ENCODE assay signal across 34 cellular contexts in genomic region chrX:17759990-17760389, GRCh38.
"Had no signal": no experiment of that assay in that cellular context is flagged by ENCODE, and none has a peak within 500 bp of the region (broad histone marks: within the 10 kb centered on the region; RNA-seq: fewer than 3 reads in every experiment).

No MANE protein-coding gene starts in this region.

- H3K36me3 ChIP-seq: adrenal gland, brain microvascular endothelial cell, gastrocnemius medialis, heart left ventricle, WERI-Rb-1 had no signal

- H3K27me3 Mint-ChIP-seq: activated B cell treated with CpG ODN at 0.5 μM for 24 hours; activated CD8-positive, alpha-beta T cell treated with anti-CD3 and anti-CD28 coated beads for 36 hours; activated naive CD8-positive, alpha-beta T cell; activated T-helper 17 cell treated with anti-CD3 and anti-CD28 coated beads, Interleukin-2, amount 50 U/mL, for 72 hours; central memory CD8-positive, alpha-beta T cell; dendritic cell treated with granulocyte-macrophage colony-stimulating factor and Interleukin-4, amounts not matched to agents 40 ng/mL and 50 ng/mL, for 4 days had no signal

- H3K9me3 Mint-ChIP-seq: activated B cell treated with CpG ODN at 0.5 μM for 24 hours; activated CD8-positive, alpha-beta T cell treated with anti-CD3 and anti-CD28 coated beads for 36 hours; activated T-cell treated with anti-CD3 and anti-CD28 coated beads, Interleukin-2, amount 50 U/mL, for 4 hours; activated T-helper 17 cell treated with anti-CD3 and anti-CD28 coated beads, Interleukin-2, amount 50 U/mL, for 72 hours; central memory CD8-positive, alpha-beta T cell; dendritic cell treated with granulocyte-macrophage colony-stimulating factor and Interleukin-4, amounts not matched to agents 40 ng/mL and 50 ng/mL, for 4 days; endodermal cell; T-helper 2 cell treated with Interferon-gamma antibody and Interleukin-4, amounts not matched to agents 5 μg/mL and 100 μg/mL, for 36 hours had no signal

- FAIRE-seq: bronchial epithelial cell had no signal

- H3K36me3 Mint-ChIP-seq: activated naive CD8-positive, alpha-beta T cell had no signal

- H3K27ac Mint-ChIP-seq: activated B cell treated with CpG ODN at 0.5 μM for 24 hours; activated CD8-positive, alpha-beta T cell treated with anti-CD3 and anti-CD28 coated beads for 36 hours; activated naive CD8-positive, alpha-beta T cell; activated T-helper 17 cell treated with anti-CD3 and anti-CD28 coated beads, Interleukin-2, amount 50 U/mL, for 72 hours; dendritic cell treated with granulocyte-macrophage colony-stimulating factor and Interleukin-4, amounts not matched to agents 40 ng/mL and 50 ng/mL, for 4 days; endodermal cell; T-helper 17 cell; T-helper 2 cell treated with Interferon-gamma antibody and Interleukin-4, amounts not matched to agents 5 μg/mL and 100 μg/mL, for 36 hours had no signal

- H3K9me3 ChIP-seq: adrenal gland, gastrocnemius medialis, heart left ventricle had no signal

- H3K4me1 Mint-ChIP-seq: activated B cell treated with CpG ODN at 0.5 μM for 24 hours; activated T-helper 17 cell treated with anti-CD3 and anti-CD28 coated beads, Interleukin-2, amount 50 U/mL, for 72 hours; central memory CD8-positive, alpha-beta T cell; endodermal cell had no signal

- H3K4me1 ChIP-seq: adrenal gland, foreskin keratinocyte, gastrocnemius medialis, heart left ventricle had no signal

- H3K27ac ChIP-seq: adrenal gland, brain microvascular endothelial cell, coronary artery, dorsolateral prefrontal cortex, foreskin keratinocyte, gastrocnemius medialis, heart left ventricle, WERI-Rb-1 had no signal

- H3K4me3 Mint-ChIP-seq: activated B cell treated with CpG ODN at 0.5 μM for 24 hours; activated CD8-positive, alpha-beta T cell treated with anti-CD3 and anti-CD28 coated beads for 36 hours; activated naive CD8-positive, alpha-beta T cell; activated T-cell treated with anti-CD3 and anti-CD28 coated beads, Interleukin-2, amount 50 U/mL, for 4 hours; activated T-helper 17 cell treated with anti-CD3 and anti-CD28 coated beads, Interleukin-2, amount 50 U/mL, for 72 hours; central memory CD8-positive, alpha-beta T cell; dendritic cell treated with granulocyte-macrophage colony-stimulating factor and Interleukin-4, amounts not matched to agents 40 ng/mL and 50 ng/mL, for 4 days; endodermal cell; T-helper 17 cell; T-helper 2 cell treated with Interferon-gamma antibody and Interleukin-4, amounts not matched to agents 5 μg/mL and 100 μg/mL, for 36 hours had no signal

- ATAC-seq: activated CD4-positive, CD25-positive, alpha-beta regulatory T cell treated with anti-CD3 and anti-CD28 coated beads, Interleukin-2, amount 50 U/mL, for 24 hours; activated CD8-positive, alpha-beta T cell treated with anti-CD3 and anti-CD28 coated beads for 36 hours; activated T-cell treated with anti-CD3 and anti-CD28 coated beads, Interleukin-2, amount 50 U/mL, for 4 hours; activated T-helper 17 cell treated with anti-CD3 and anti-CD28 coated beads, Interleukin-2, amount 50 U/mL, for 72 hours; esophagus mucosa; foreskin keratinocyte; gastrocnemius medialis; heart left ventricle; T-helper 17 cell had no signal

- H3K27me3 ChIP-seq: brain microvascular endothelial cell, foreskin keratinocyte, gastrocnemius medialis, heart left ventricle had no signal

- DNase-seq: activated B cell treated with CpG ODN at 0.5 μM for 24 hours; activated CD4-positive, alpha-beta T cell treated with anti-CD3 and anti-CD28 coated beads for 48 hours; activated CD4-positive, alpha-beta T cell treated with anti-CD3 and anti-CD28 coated beads, Interleukin-2, amount 50 U/mL, for 1 hour; activated CD4-positive, alpha-beta T cell treated with anti-CD3 and anti-CD28 coated beads, Interleukin-2, amount 50 U/mL, for 48 hours; activated CD8-positive, alpha-beta memory T cell treated with anti-CD3 and anti-CD28 coated beads for 24 hours; activated CD8-positive, alpha-beta T cell treated with anti-CD3 and anti-CD28 coated beads for 36 hours; activated effector memory CD4-positive, alpha-beta T cell treated with Interleukin-2 at 50 U/mL for 16 hours; activated gamma-delta T cell treated with Interleukin-2 at 50 U/mL for 16 hours; activated naive CD4-positive, alpha-beta T cell treated with anti-CD3 and anti-CD28 coated beads, Interleukin-2, amount 50 U/mL, for 16 hours; activated naive CD4-positive, alpha-beta T cell treated with Interleukin-2 at 50 U/mL for 16 hours; activated T-cell treated with anti-CD3 and anti-CD28 coated beads, Interleukin-2, amount 50 U/mL, for 4 hours; adrenal gland; amygdala; aorta; brain microvascular endothelial cell; dorsolateral prefrontal cortex; effector memory CD4-positive, alpha-beta T cell; endodermal cell; foreskin keratinocyte; gastrocnemius medialis; glutamatergic neuron; heart left ventricle; T-helper 17 cell; T1000; WERI-Rb-1 had no signal

- H3K4me3 ChIP-seq: adrenal gland, coronary artery, dorsolateral prefrontal cortex, gastrocnemius medialis, heart left ventricle had no signal
